In the genomic region with DNA sequence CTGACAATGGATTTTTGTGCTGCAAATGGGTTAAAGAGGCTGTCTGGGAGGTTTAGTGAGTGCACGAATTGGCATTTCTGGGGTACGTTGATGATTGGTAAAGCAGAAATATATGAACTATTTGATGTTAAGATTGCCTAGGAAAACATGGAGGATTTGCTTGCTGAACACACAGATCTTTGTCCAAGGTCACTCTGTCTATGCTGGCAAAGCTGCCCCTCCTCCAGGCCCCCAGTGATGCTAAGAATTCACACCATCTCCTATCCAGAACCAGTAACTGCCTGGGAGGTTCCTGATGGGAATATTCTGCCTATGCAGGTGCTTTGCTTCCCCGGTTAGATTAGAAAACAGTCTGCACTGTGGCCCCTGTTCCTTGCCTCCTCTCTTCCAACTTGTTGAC, we compare ENCODE assay signal across 37 cellular contexts. TPM values are rescaled to one million over a fixed set of nuclear protein-coding genes. Genes with fewer than 3 reads are reported as not detected.
"Had no signal": no experiment of that assay in that cellular context is flagged by ENCODE, and none has a peak within 500 bp of the region (broad histone marks: within the 10 kb centered on the region; RNA-seq: fewer than 3 reads in every experiment).

No MANE protein-coding gene starts in this region.

- H3K27me3 ChIP-seq: MG63 had no signal

- H3K9me3 ChIP-seq: MG63 had no signal

- DNase-seq: Kasumi-1, MG63, MM.1S, MV-4-11, NCI-H1048, NCI-H1092, NCI-H1092 treated with DMSO at 0.1 percent for 48 hours, NCI-H1105, NCI-H1105 treated with DMSO at 0.1 percent for 48 hours, NCI-H1417, NCI-H1417 treated with DMSO at 0.1 percent for 48 hours, NCI-H1436, NCI-H1436 treated with DMSO at 0.1 percent for 48 hours, NCI-H146, NCI-H1694, NCI-H1694 treated with DMSO at 0.1 percent for 48 hours, NCI-H187, NCI-H187 treated with DMSO at 0.1 percent for 48 hours, NCI-H1930, NCI-H2029, NCI-H2029 treated with DMSO at 0.1 percent for 48 hours, NCI-H2081, NCI-H2081 treated with DMSO at 0.1 percent for 48 hours, NCI-H2107, NCI-H2171, NCI-H2171 treated with DMSO at 0.1 percent for 48 hours, NCI-H2227 treated with DMSO at 0.1 percent for 48 hours, NCI-H226, NCI-H345, NCI-H446 treated with DMSO at 0.1 percent for 48 hours, NCI-H510A, NCI-H510A treated with DMSO at 0.1 percent for 48 hours, NCI-H524 treated with DMSO at 0.1 percent for 48 hours had no signal

- H3K36me3 ChIP-seq: MG63 had no signal

- H3K4me3 ChIP-seq: MG63 had no signal

RNA-seq across cellular contexts. Expression of a gene that starts 5.8 kb away (rescaled TPM):
- total RNA-seq: LHCN-M2, M059J, MCF 10A, NCI-H460 had no signal
